1 cellular context compared by ENCODE assay signal in the genomic region with DNA sequence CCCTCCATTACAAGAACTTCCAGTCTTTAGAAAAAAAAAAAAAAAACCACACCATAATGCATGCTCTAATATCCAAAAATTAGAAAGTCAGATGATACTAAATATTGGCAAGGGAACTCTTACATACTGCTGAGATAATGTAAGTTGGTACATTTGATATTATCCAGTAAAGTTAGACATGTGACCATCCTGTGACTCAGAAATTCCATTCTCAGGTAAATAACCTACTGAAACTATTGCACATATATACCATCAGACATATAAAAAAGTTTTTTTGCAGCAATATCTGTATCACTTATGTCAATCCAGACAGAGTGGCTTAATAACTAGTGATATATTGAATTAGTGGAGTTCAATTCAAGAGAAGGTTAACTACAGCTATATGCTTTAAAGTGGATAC.
TF ChIP-seq lines count a peak whose summit lies in the region.

No MANE protein-coding gene starts in this region.

TF ChIP-seq in HCT116, 20 proteins besides CTCF, POLR2A, EP300 and RAD21:
- no peak for TF ChIP-seq REST (IDR thresholded peaks at IDR 0.05; ENCODE audit: low read depth)
- TF ChIP-seq CEBPB (IDR thresholded peaks at IDR 0.05; ENCODE audit: low read depth) = 0 out of 2 replicates have a peak, but pooled peaks have one; percentile 32
- no peak for TF ChIP-seq TCF7L2 (IDR thresholded peaks at IDR 0.05; ENCODE audit: borderline replicate concordance, extremely low read depth, insufficient read depth, insufficient read length)
- peak; percentile 46 for TF ChIP-seq JUND (IDR thresholded peaks at IDR 0.05)
- TF ChIP-seq FOSL1 (IDR thresholded peaks at IDR 0.05; ENCODE audit: low read depth) = 0 out of 2 replicates have a peak, but pooled peaks have one; percentile 25
- no peak for TF ChIP-seq CBX3 (IDR thresholded peaks at IDR 0.05; ENCODE audit: low read depth)
TF ChIP-seq in HCT116: peak in this region for 3.
